ENCODE assay signal across 12 cellular contexts in the genomic region with DNA sequence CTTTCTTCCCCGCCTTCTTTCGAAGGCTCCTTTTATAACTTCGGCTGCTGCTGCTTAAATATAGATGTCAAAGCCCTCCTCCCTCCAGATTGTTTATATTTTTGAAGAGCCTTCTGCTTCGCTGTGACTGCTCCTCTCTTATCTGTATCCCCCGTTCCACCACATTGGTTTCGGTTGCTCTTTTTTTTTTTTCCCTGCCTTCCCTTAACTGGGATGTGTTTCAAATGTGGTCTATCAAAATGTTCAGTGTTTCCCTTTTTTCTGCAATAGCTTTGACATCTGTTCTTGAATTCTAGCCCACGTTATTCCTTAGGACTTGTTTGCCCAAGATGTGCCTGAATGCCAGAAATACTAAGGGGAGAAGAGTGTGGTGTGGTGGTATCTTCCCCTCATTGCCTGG.
DNase-seq lines count a peak whose midpoint lies in the region; ATAC-seq and TF ChIP-seq lines count a peak whose summit lies in the region.
"Had no signal": no experiment of that assay in that cellular context is flagged by ENCODE, and none has a peak within 500 bp of the region (broad histone marks: within the 10 kb centered on the region; RNA-seq: fewer than 3 reads in every experiment).

No MANE protein-coding gene starts in this region.

- CTCF ChIA-PET in IMR-90 (lab: Yijun Ruan, JAX) = no interaction called here
- CTCF ChIA-PET in WTC11 (lab: Charles Lee) = no interaction called here

- H3K27ac Mint-ChIP-seq in WTC11 = peak overlapping the region; percentile 79
- H3K27ac Mint-ChIP-seq in stimulated activated naive B cell treated with anti-CD40 and anti-IgM and Interleukin-4, amounts not matched to agents 10 μg/mL and 1 μg/mL and 100 μg/mL, for 72 hours = peak overlapping the region; percentile 42
- H3K27ac Mint-ChIP-seq: stimulated activated memory B cell treated with anti-CD40 and anti-IgM and Interleukin-4, amounts not matched to agents 10 μg/mL and 1 μg/mL and 100 μg/mL, for 72 hours had no signal

- H3K9me1 ChIP-seq in IMR-90 (ENCODE audit: insufficient read depth, low read length) = peaks cover 17% of the 10 kb centered on the region

- peak overlapping the region; percentile 58 to 80; a peak in 2 of 4 replicates for H4K8ac ChIP-seq in IMR-90 (ENCODE audit: low read depth in 2 of 2, low read length in 2 of 2)

- peak overlapping the region; percentile 50 for H3K23ac ChIP-seq in IMR-90 (ENCODE audit: low read depth, low read length)

- POLR2A ChIA-PET in IMR-90 (lab: Charles Lee; ENCODE audit: unreplicated experiment) (no interaction called here), WTC11 (lab: Charles Lee) (no interaction called here)

- H3K4me3 ChIP-seq in IMR-90 (ENCODE audit: insufficient read depth, low read depth, low read length) = no peak overlapping the region
- H3K4me3 ChIP-seq in right atrium auricular region = peak overlapping the region; percentile 2 to 10

- no peak for TF ChIP-seq RAD21 in IMR-90 (IDR thresholded peaks at IDR 0.05; ENCODE audit: low read length)

- H3K79me1 ChIP-seq in IMR-90 (ENCODE audit: low read depth in 1 of 2, low read length in 2 of 2) = peaks cover 46 to 84% of the 10 kb centered on the region in 2 experiments; a peak in 3 of 4 replicates

- H3K14ac ChIP-seq in IMR-90 (replicated peaks; ENCODE audit: low read depth, low read length) = no peak overlapping the region; the same call in 1 of the 2 replicates

- no peak for TF ChIP-seq CTCF in IMR-90 (conservative IDR thresholded peaks at IDR 0.05; ENCODE audit: low read depth, low read length)
- TF ChIP-seq CTCF in WTC11 (IDR thresholded peaks at IDR 0.05) = no peak
- TF ChIP-seq CTCF in right atrium auricular region (IDR thresholded peaks at IDR 0.05) = no peak

- H3K36me3 Mint-ChIP-seq in WTC11 = peaks cover 16% of the 10 kb centered on the region
- peaks cover 22 to 39% of the 10 kb centered on the region in 2 donors for H3K36me3 Mint-ChIP-seq in stimulated activated naive B cell treated with anti-CD40 and anti-IgM and Interleukin-4, amounts not matched to agents 10 μg/mL and 1 μg/mL and 100 μg/mL, for 72 hours

- WGBS in IMR-90 (ENCODE audit: extremely low coverage in 2 of 2, insufficient read length in 1 of 2), 2 experiments = no CpG with 5 or more reads among the region's 7 CpGs

- H2BK120ac ChIP-seq in IMR-90 (ENCODE audit: low read depth, low read length) = peak overlapping the region; percentile 1; the same call in 1 of the 2 replicates

- H3K18ac ChIP-seq in IMR-90 (ENCODE audit: low read depth, low read length) = peak overlapping the region; percentile 90

- peaks cover 4% of the 10 kb centered on the region for H4K20me1 ChIP-seq in IMR-90 (ENCODE audit: insufficient read depth, low read length)

- no peaks in the 10 kb centered on the region for H3K27me3 Mint-ChIP-seq in WTC11 (ENCODE audit: low read depth)
- no peaks in the 10 kb centered on the region for H3K27me3 Mint-ChIP-seq in stimulated activated naive B cell treated with anti-CD40 and anti-IgM and Interleukin-4, amounts not matched to agents 10 μg/mL and 1 μg/mL and 100 μg/mL, for 72 hours
- H3K27me3 Mint-ChIP-seq: stimulated activated memory B cell treated with anti-CD40 and anti-IgM and Interleukin-4, amounts not matched to agents 10 μg/mL and 1 μg/mL and 100 μg/mL, for 72 hours had no signal

- peak overlapping the region; percentile 9; the same call in 1 of the 2 replicates for H3K56ac ChIP-seq in IMR-90 (ENCODE audit: extremely low read depth, insufficient read depth, low read length)

- peak overlapping the region; percentile 45; the same call in 1 of the 2 replicates for H3K27ac ChIP-seq in IMR-90 (ENCODE audit: insufficient read depth, low read length)
- H3K27ac ChIP-seq in right atrium auricular region = peak overlapping the region; percentile 68 to 82
- H3K27ac ChIP-seq: Peyer's patch had no signal

- DNase-seq in IMR-90 (peak; percentile 76), WTC11 (ENCODE audit: low spot score) (no peak), right atrium auricular region (ENCODE audit: low spot score) (no peak), NCI-H1417 treated with DMSO at 0.1 percent for 48 hours (lab: John Stamatoyannopoulos, UW) (no peak)
- DNase-seq in stimulated activated naive B cell treated with anti-CD40 and anti-IgM and Interleukin-4, amounts not matched to agents 10 μg/mL and 1 μg/mL and 100 μg/mL, for 72 hours = no peak
- DNase-seq: activated CD8-positive, alpha-beta memory T cell treated with anti-CD3 and anti-CD28 coated beads, Interleukin-2, amount 50 U/mL, for 4 hours; KG1 had no signal

- no peaks in the 10 kb centered on the region for H3K9me3 Mint-ChIP-seq in WTC11
- H3K9me3 Mint-ChIP-seq in stimulated activated naive B cell treated with anti-CD40 and anti-IgM and Interleukin-4, amounts not matched to agents 10 μg/mL and 1 μg/mL and 100 μg/mL, for 72 hours = no peaks in the 10 kb centered on the region
- H3K9me3 Mint-ChIP-seq: stimulated activated memory B cell treated with anti-CD40 and anti-IgM and Interleukin-4, amounts not matched to agents 10 μg/mL and 1 μg/mL and 100 μg/mL, for 72 hours had no signal

- H3K36me3 ChIP-seq in IMR-90 (ENCODE audit: control insufficient read depth, insufficient read depth, low read length) (peaks cover 18% of the 10 kb centered on the region), right atrium auricular region (peaks cover 21% of the 10 kb centered on the region)

- H3K9me3 ChIP-seq in IMR-90 (ENCODE audit: control insufficient read depth, insufficient read depth, low read length) (no peaks in the 10 kb centered on the region), right atrium auricular region (no peaks in the 10 kb centered on the region)
- H3K9me3 ChIP-seq: Peyer's patch had no signal

- peak; percentile 8; the same call in 1 of the 2 replicates for ATAC-seq in IMR-90 (ENCODE audit: low read depth)
- no peak for ATAC-seq in WTC11
- ATAC-seq in stimulated activated naive B cell treated with anti-CD40 and anti-IgM and Interleukin-4, amounts not matched to agents 10 μg/mL and 1 μg/mL and 100 μg/mL, for 72 hours (replicated peaks) = no peak
- ATAC-seq in GM21619 (IDR thresholded peaks at IDR 0.05; ENCODE audit: unreplicated experiment) = no peak
- no peak for ATAC-seq in GM18511 (IDR thresholded peaks at IDR 0.05; ENCODE audit: unreplicated experiment)
- ATAC-seq in GM18517 (IDR thresholded peaks at IDR 0.05; ENCODE audit: unreplicated experiment) = no peak
- ATAC-seq: stimulated activated memory B cell treated with anti-CD40 and anti-IgM and Interleukin-4, amounts not matched to agents 10 μg/mL and 1 μg/mL and 100 μg/mL, for 72 hours had no signal

- H2BK20ac ChIP-seq in IMR-90 (ENCODE audit: low read depth, low read length) = peak overlapping the region; percentile 7; the same call in 1 of the 2 replicates

- 0 out of 3 replicates have a peak overlapping the region, but pooled peaks have one; percentile 2 for H2BK15ac ChIP-seq in IMR-90 (ENCODE audit: low read depth, low read length)

- no peak overlapping the region for H2AFZ ChIP-seq in IMR-90 (replicated peaks; ENCODE audit: low read length, poor library complexity)

- peak overlapping the region; percentile 57; the same call in 1 of the 2 replicates for H4K5ac ChIP-seq in IMR-90 (ENCODE audit: low read depth, low read length)

- H3K4me1 ChIP-seq in IMR-90 (ENCODE audit: control insufficient read depth, insufficient read depth, low read length) = peaks cover 33% of the 10 kb centered on the region
- H3K4me1 ChIP-seq in right atrium auricular region = peaks cover 0 to 51% of the 10 kb centered on the region in 2 donors

- H2AK9ac ChIP-seq in IMR-90 (replicated peaks; ENCODE audit: low read depth, low read length, poor library complexity) = no peak overlapping the region

- no TSS peak for BruUV-seq in IMR-90 (replicated peaks; lab: Mats Ljungman, UMichigan)

- intact Hi-C loops in IMR-90 (cut with micrococcal nuclease) = loop anchor here (5.0 kb wide), 1 partner anchor 97 kb away; a partner anchor contains a TSS

- peak overlapping the region; percentile 70 for H3K4me2 ChIP-seq in IMR-90 (ENCODE audit: low read depth, low read length)

- peak overlapping the region; percentile 33; the same call in 1 of the 2 replicates for H3K9ac ChIP-seq in IMR-90 (ENCODE audit: low read depth, low read length)

- H4K91ac ChIP-seq in IMR-90 (ENCODE audit: insufficient read depth, low read depth, low read length) = 0 out of 2 replicates have a peak overlapping the region, but pooled peaks have one; percentile 3

- H3K27me3 ChIP-seq in IMR-90 (ENCODE audit: control insufficient read depth, insufficient read depth, low read length) = no peaks in the 10 kb centered on the region
- no peaks in the 10 kb centered on the region for H3K27me3 ChIP-seq in right atrium auricular region
- H3K27me3 ChIP-seq: Peyer's patch had no signal

- dilution Hi-C loops in IMR-90 (cut with HindIII; ENCODE audit: low sequenced_read_pairs, unreplicated experiment) = no loop called here

- H2AK5ac ChIP-seq in IMR-90 (ENCODE audit: low read depth, low read length) = peak overlapping the region; percentile 49; the same call in 1 of the 2 replicates

- peak overlapping the region; percentile 61 for H3K4ac ChIP-seq in IMR-90 (ENCODE audit: low read depth, low read length)

- in situ Hi-C loops in IMR-90 (cut with MboI; ENCODE audit: low sequenced_read_pairs) = no loop called here

- TF ChIP-seq POLR2A in IMR-90 (IDR thresholded peaks at IDR 0.05; ENCODE audit: low read depth, low read length) = no peak

- peaks cover 44% of the 10 kb centered on the region for H3K4me1 Mint-ChIP-seq in WTC11
- H3K4me1 Mint-ChIP-seq in stimulated activated naive B cell treated with anti-CD40 and anti-IgM and Interleukin-4, amounts not matched to agents 10 μg/mL and 1 μg/mL and 100 μg/mL, for 72 hours = peaks cover 21 to 35% of the 10 kb centered on the region in 2 donors

- no peak overlapping the region for H3K4me3 Mint-ChIP-seq in WTC11
- no peak overlapping the region for H3K4me3 Mint-ChIP-seq in stimulated activated naive B cell treated with anti-CD40 and anti-IgM and Interleukin-4, amounts not matched to agents 10 μg/mL and 1 μg/mL and 100 μg/mL, for 72 hours
- H3K4me3 Mint-ChIP-seq: stimulated activated memory B cell treated with anti-CD40 and anti-IgM and Interleukin-4, amounts not matched to agents 10 μg/mL and 1 μg/mL and 100 μg/mL, for 72 hours had no signal

- H2BK5ac ChIP-seq in IMR-90 (ENCODE audit: low read depth, low read length, poor library complexity, severe bottlenecking) = peak overlapping the region; percentile 66
